1 cellular context compared by ENCODE assay signal in the genomic region with DNA sequence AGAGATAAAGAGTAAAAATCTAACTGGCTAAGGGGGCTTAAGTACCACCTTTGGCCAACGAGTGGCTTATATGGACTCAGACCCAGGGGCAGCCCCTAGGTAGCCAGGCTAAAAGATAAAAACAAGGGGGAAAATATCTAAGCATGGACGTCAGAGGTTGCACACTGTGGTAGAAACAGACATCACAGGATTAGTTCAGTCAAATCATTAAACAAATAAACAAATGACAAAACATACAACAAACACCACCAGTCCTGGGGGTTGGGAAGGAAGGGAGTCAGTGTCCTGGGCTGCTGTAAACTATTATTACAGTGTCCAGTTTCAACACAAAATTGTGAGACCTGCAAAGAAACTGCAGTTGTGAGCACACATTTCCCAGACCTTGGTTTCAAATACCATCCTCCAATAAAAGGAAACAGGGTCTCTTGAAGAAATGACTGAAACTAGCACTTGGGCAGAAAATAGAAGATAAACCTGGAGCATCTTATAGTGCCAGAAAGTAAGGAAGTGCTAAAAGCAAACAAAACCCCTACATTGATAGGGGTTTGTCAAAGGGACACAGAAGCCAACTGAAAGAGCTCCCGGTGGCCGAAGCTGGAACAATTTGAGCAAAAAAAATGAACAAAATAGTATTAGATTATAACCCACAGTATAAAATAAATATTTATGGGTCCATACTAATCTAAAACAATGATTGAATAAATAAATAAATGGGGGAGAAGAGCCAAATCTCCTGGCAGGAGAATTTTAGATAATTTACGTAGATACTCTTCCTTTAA.
TF ChIP-seq lines count a peak whose summit lies in the region.

No MANE protein-coding gene starts in this region.

TF ChIP-seq in GM23338, 12 proteins besides CTCF, POLR2A, EP300 and RAD21 (continued from another document):
- TF ChIP-seq STAT1 (IDR thresholded peaks at IDR 0.05; ENCODE audit: unreplicated experiment) (no peak), JUNB (IDR thresholded peaks at IDR 0.05; ENCODE audit: unreplicated experiment) (no peak), CREB1 (CRISPR knock-in tag; IDR thresholded peaks at IDR 0.05; ENCODE audit: low read depth) (no peak), ZNF114 (CRISPR knock-in tag; IDR thresholded peaks at IDR 0.05) (no peak), ETS1 (IDR thresholded peaks at IDR 0.05) (no peak), POLR2AphosphoS5 (IDR thresholded peaks at IDR 0.05; ENCODE audit: low read depth) (no peak), ZNF331 (CRISPR knock-in tag; IDR thresholded peaks at IDR 0.05; ENCODE audit: low read depth) (no peak), EZH2 (IDR thresholded peaks at IDR 0.05; ENCODE audit: low read depth, unreplicated experiment) (no peak), NANOG (IDR thresholded peaks at IDR 0.05; ENCODE audit: borderline replicate concordance) (no peak), ZNF462 (CRISPR knock-in tag; IDR thresholded peaks at IDR 0.05) (no peak), EZH2phosphoT487 (IDR thresholded peaks at IDR 0.05; ENCODE audit: unreplicated experiment) (no peak)
TF ChIP-seq in GM23338: peak in this region for 0.
